In genomic region chr15:80727596-80727995, GRCh38 we compare ENCODE assay signal across 32 cellular contexts. TPM values are rescaled to one million over a fixed set of nuclear protein-coding genes. Genes with fewer than 3 reads are reported as not detected.
"Had no signal": no experiment of that assay in that cellular context is flagged by ENCODE, and none has a peak within 500 bp of the region (broad histone marks: within the 10 kb centered on the region; RNA-seq: fewer than 3 reads in every experiment).

No MANE protein-coding gene starts in this region.

- H3K4me1 Mint-ChIP-seq: activated CD4-positive, alpha-beta T cell treated with anti-CD3 and anti-CD28 coated beads, Interleukin-2, amount 10 ng/mL, durations not matched to agents 24 days and 14 days; activated naive CD8-positive, alpha-beta T cell treated with anti-CD3 and anti-CD28 coated beads for 36 hours had no signal

- H2AFZ ChIP-seq: parathyroid adenoma had no signal

- H3K9me3 Mint-ChIP-seq: activated CD4-positive, alpha-beta T cell treated with anti-CD3 and anti-CD28 coated beads, Interleukin-2, amount 10 ng/mL, durations not matched to agents 24 days and 14 days; activated naive CD4-positive, alpha-beta T cell treated with anti-CD3 and anti-CD28 coated beads for 36 hours; activated naive CD8-positive, alpha-beta T cell treated with anti-CD3 and anti-CD28 coated beads for 36 hours; T-helper 1 cell treated with Interleukin-12 subunit alpha and Interleukin-12 subunit beta and Interleukin-4 antibody, amounts not matched to agents 30 μg/mL and 1 μg/mL, for 36 hours had no signal

- H3K27ac ChIP-seq: adrenal gland, body of pancreas, colonic mucosa, gastrocnemius medialis, parathyroid adenoma, right atrium auricular region, spleen, tibial nerve, uterus, WERI-Rb-1 had no signal

- H3K4me1 ChIP-seq: adrenal gland, body of pancreas, colonic mucosa, gastrocnemius medialis, parathyroid adenoma, tibial nerve, uterus had no signal

- H3K79me2 ChIP-seq: parathyroid adenoma had no signal

- H3K36me3 ChIP-seq: adrenal gland, colonic mucosa, gastrocnemius medialis, right atrium auricular region, spleen, tibial nerve, uterus, WERI-Rb-1 had no signal

- H3K27me3 Mint-ChIP-seq: activated CD4-positive, alpha-beta memory T cell treated with anti-CD3 and anti-CD28 coated beads for 36 hours; activated CD4-positive, alpha-beta T cell treated with anti-CD3 and anti-CD28 coated beads, Interleukin-2, amount 10 ng/mL, durations not matched to agents 24 days and 14 days had no signal

- H3K27me3 ChIP-seq: adrenal gland, body of pancreas, colonic mucosa, gastrocnemius medialis, right atrium auricular region, spleen, tibial nerve, uterus had no signal

- DNase-seq: activated CD4-positive, alpha-beta memory T cell treated with anti-CD3 and anti-CD28 coated beads for 36 hours; activated CD4-positive, alpha-beta T cell treated with anti-CD3 and anti-CD28 coated beads, Interleukin-2, amount 10 ng/mL, durations not matched to agents 24 days and 14 days; activated CD4-positive, CD25-positive, alpha-beta regulatory T cell treated with anti-CD3 and anti-CD28 coated beads, Interleukin-2, amount 50 U/mL, for 72 hours; activated CD8-positive, alpha-beta memory T cell treated with anti-CD3 and anti-CD28 coated beads, Interleukin-2, amount 50 U/mL, for 4 hours; activated effector memory CD4-positive, alpha-beta T cell treated with anti-CD3 and anti-CD28 coated beads, Interleukin-2, amount 50 U/mL, for 16 hours; activated naive CD4-positive, alpha-beta T cell treated with anti-CD3 and anti-CD28 coated beads for 36 hours; activated naive CD8-positive, alpha-beta T cell treated with anti-CD3 and anti-CD28 coated beads for 36 hours; activated T-cell treated with anti-CD3 and anti-CD28 coated beads, Interleukin-2, amount 50 U/mL, for 1 hour; adrenal gland; aorta; body of pancreas; colonic mucosa; effector CD8-positive, alpha-beta T cell; gastrocnemius medialis; glutamatergic neuron; islet precursor cell; left ventricle myocardium superior; mammary epithelial cell; nephron progenitor cell; nucleus accumbens; spleen; stimulated activated naive CD4-positive, alpha-beta T cell treated with Interleukin-2 at 50 U/mL for 16 hours; SW 1271; T1000; uterus; WERI-Rb-1 had no signal

- ATAC-seq: body of pancreas, gastrocnemius medialis, left ventricle myocardium superior had no signal

- H3K27ac Mint-ChIP-seq: activated CD4-positive, alpha-beta memory T cell treated with anti-CD3 and anti-CD28 coated beads for 36 hours; activated CD4-positive, alpha-beta T cell treated with anti-CD3 and anti-CD28 coated beads, Interleukin-2, amount 10 ng/mL, durations not matched to agents 24 days and 14 days; activated naive CD4-positive, alpha-beta T cell treated with anti-CD3 and anti-CD28 coated beads for 36 hours; activated naive CD8-positive, alpha-beta T cell treated with anti-CD3 and anti-CD28 coated beads for 36 hours; activated T-helper 1 cell treated with anti-CD3 and anti-CD28 coated beads, Interleukin-12 subunit alpha, Interleukin-12 subunit beta, Interleukin-2, Interleukin-4 antibody, amounts not matched to agents 30 ng/mL and 10 ng/mL and 1 ng/mL, durations not matched to agents 14 hours and 24 hours and 36 hours; T-helper 1 cell treated with Interleukin-12 subunit alpha and Interleukin-12 subunit beta and Interleukin-4 antibody, amounts not matched to agents 30 μg/mL and 1 μg/mL, for 36 hours had no signal

- H3K9ac ChIP-seq: parathyroid adenoma had no signal

- H3K9me3 ChIP-seq: adrenal gland, body of pancreas, colonic mucosa, gastrocnemius medialis, right atrium auricular region, spleen, tibial nerve, uterus had no signal

- H3K4me3 ChIP-seq: adrenal gland, body of pancreas, colonic mucosa, gastrocnemius medialis, right atrium auricular region, spleen, tibial nerve, uterus had no signal

- H3K4me3 Mint-ChIP-seq: activated CD4-positive, alpha-beta memory T cell treated with anti-CD3 and anti-CD28 coated beads for 36 hours; activated CD4-positive, alpha-beta T cell treated with anti-CD3 and anti-CD28 coated beads, Interleukin-2, amount 10 ng/mL, durations not matched to agents 24 days and 14 days; activated naive CD4-positive, alpha-beta T cell treated with anti-CD3 and anti-CD28 coated beads for 36 hours; activated naive CD8-positive, alpha-beta T cell treated with anti-CD3 and anti-CD28 coated beads for 36 hours; activated T-helper 1 cell treated with anti-CD3 and anti-CD28 coated beads, Interleukin-12 subunit alpha, Interleukin-12 subunit beta, Interleukin-2, Interleukin-4 antibody, amounts not matched to agents 30 ng/mL and 10 ng/mL and 1 ng/mL, durations not matched to agents 14 hours and 24 hours and 36 hours; nephron progenitor cell; T-helper 1 cell treated with Interleukin-12 subunit alpha and Interleukin-12 subunit beta and Interleukin-4 antibody, amounts not matched to agents 30 μg/mL and 1 μg/mL, for 36 hours had no signal

RNA-seq across cellular contexts. Expression of gene CEMIP, which starts 51.6 kb away (rescaled TPM):
- total RNA-seq: activated CD4-positive, alpha-beta T cell treated with anti-CD3 and anti-CD28 coated beads, Interleukin-2, amount 10 ng/mL, durations not matched to agents 24 days and 14 days; activated CD8-positive, alpha-beta memory T cell treated with anti-CD3 and anti-CD28 coated beads for 36 hours; activated naive CD4-positive, alpha-beta T cell treated with anti-CD3 and anti-CD28 coated beads for 36 hours; activated naive CD8-positive, alpha-beta T cell treated with anti-CD3 and anti-CD28 coated beads for 36 hours; left ventricle myocardium superior had no signal
